In the genomic region with DNA sequence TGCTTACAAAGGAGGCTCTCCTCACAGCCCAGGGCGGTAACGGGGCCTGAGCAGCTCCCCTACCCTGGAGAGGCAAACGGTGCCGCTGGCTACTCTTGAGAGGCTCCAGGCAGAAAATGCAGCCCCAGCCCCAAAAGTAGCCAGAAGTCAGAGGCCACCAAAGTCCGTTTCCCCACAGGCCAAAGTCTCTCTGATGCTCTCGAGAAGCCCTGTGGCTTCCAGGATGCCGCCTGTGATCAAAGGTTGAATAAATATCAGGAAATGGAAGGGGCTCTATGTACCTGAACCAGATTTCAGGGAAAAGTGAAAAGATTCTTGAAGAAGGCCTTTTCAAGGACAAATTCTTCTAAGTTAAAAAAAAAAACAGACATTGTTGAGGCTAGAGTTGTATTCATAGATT, we compare ENCODE assay signal across 14 cellular contexts. TPM values are rescaled to one million over a fixed set of nuclear protein-coding genes. Genes with fewer than 3 reads are reported as not detected.
"Had no signal": no experiment of that assay in that cellular context is flagged by ENCODE, and none has a peak within 500 bp of the region (broad histone marks: within the 10 kb centered on the region; RNA-seq: fewer than 3 reads in every experiment).

No MANE protein-coding gene starts in this region.

- H3K9me3 ChIP-seq: heart left ventricle, left ventricle myocardium inferior, pancreas, thyroid gland, uterus had no signal

- H3K9me3 Mint-ChIP-seq: activated CD4-positive, alpha-beta T cell treated with anti-CD3 and anti-CD28 coated beads, Interleukin-2, amount 10 ng/mL, durations not matched to agents 24 days and 14 days; WTC11 had no signal

- ATAC-seq: heart left ventricle, pancreas, WTC11 had no signal

- DNase-seq: activated CD4-positive, alpha-beta T cell treated with anti-CD3 and anti-CD28 coated beads, Interleukin-2, amount 10 ng/mL, durations not matched to agents 24 days and 14 days; foreskin melanocyte; heart left ventricle; islet precursor cell; left ventricle myocardium inferior; mesendoderm; pancreas; stimulated activated CD4-positive, alpha-beta T cell treated with anti-CD3 and anti-CD28 coated beads, Interleukin-15, amount 100 ng/mL, for 24 hours; thyroid gland; uterus had no signal

- H3K27ac Mint-ChIP-seq: WTC11 had no signal

- H3K4me3 Mint-ChIP-seq: WTC11 had no signal

RNA-seq across cellular contexts. Expression of a gene that starts 7.8 kb away (rescaled TPM):
- total RNA-seq: activated CD4-positive, alpha-beta T cell treated with anti-CD3 and anti-CD28 coated beads, Interleukin-2, amount 10 ng/mL, durations not matched to agents 24 days and 14 days; astrocyte; endothelial cell of umbilical vein; T-helper 1 cell treated with Interleukin-12 subunit alpha and Interleukin-12 subunit beta and Interleukin-4 antibody, amounts not matched to agents 30 ng/mL and 1 ng/mL, for 36 hours; thyroid gland; WTC11 had no signal
